2 cellular contexts compared by ENCODE assay signal in genomic region chr7:151064454-151064853, GRCh38.
TF ChIP-seq lines count a peak whose summit lies in the region.

No MANE protein-coding gene starts in this region.

TF ChIP-seq in HepG2, 621 proteins besides CTCF, POLR2A, EP300 and RAD21:
- TF ChIP-seq SMAD9 (CRISPR knock-in tag; IDR thresholded peaks at IDR 0.05) (no peak), RBFOX2 (IDR thresholded peaks at IDR 0.05; ENCODE audit: low read depth, low read length) (0 out of 2 replicates have a peak, but pooled peaks have one; percentile 53), AGO2 (optimal IDR thresholded peaks at IDR 0.05; ENCODE audit: low read depth, low read length) (peak; percentile 54)
TF ChIP-seq in HepG2: peak in this region for 2.

TF ChIP-seq in endothelial cell of umbilical vein, 7 proteins besides CTCF, POLR2A, EP300 and RAD21:
- TF ChIP-seq MYC (IDR thresholded peaks at IDR 0.05; ENCODE audit: low read depth, low read length), result no peak
- no peak for TF ChIP-seq MAX (IDR thresholded peaks at IDR 0.05; ENCODE audit: insufficient read depth, insufficient read length)
- TF ChIP-seq FOS (IDR thresholded peaks at IDR 0.05; ENCODE audit: borderline replicate concordance, insufficient read depth, low read length), result no peak
- TF ChIP-seq JUN (IDR thresholded peaks at IDR 0.05; ENCODE audit: borderline replicate concordance, insufficient read depth, insufficient read length, low read depth), result no peak
- no peak for TF ChIP-seq EZH2 (IDR thresholded peaks at IDR 0.05; ENCODE audit: borderline replicate concordance, low read depth, low read length, severe bottlenecking)
- TF ChIP-seq POLR2AphosphoS5 (IDR thresholded peaks at IDR 0.05; ENCODE audit: insufficient read depth, low read depth, low read length), result no peak
- no peak for TF ChIP-seq GATA2 (IDR thresholded peaks at IDR 0.05; ENCODE audit: insufficient read depth, insufficient read length, low read depth, low read length)
